ENCODE assay signal across 8 cellular contexts in the genomic region with DNA sequence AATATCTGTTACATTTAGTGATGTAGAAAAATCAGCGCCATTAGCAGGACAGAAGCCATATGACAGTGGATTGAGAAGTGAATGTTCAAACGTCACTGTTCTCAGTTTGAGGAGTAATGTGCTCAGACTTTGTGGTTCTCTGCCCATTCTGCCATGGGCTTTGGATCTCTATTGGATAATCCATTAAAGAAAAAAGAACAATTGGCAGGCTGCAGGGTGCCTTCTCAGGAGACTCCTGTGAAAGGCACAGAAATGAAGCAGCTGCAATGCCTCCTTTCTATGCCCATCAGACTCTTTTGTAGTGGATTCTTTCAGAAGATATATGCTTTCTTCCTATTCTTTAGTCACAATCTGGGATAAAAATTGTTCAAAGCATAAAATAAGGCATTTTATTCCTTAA.
"Had no signal": no experiment of that assay in that cellular context is flagged by ENCODE, and none has a peak within 500 bp of the region (broad histone marks: within the 10 kb centered on the region; RNA-seq: fewer than 3 reads in every experiment).

No MANE protein-coding gene starts in this region.

- ATAC-seq: HCT116, K562 had no signal

- H2AFZ ChIP-seq: GM23248 had no signal

- H3K4me3 ChIP-seq: GM23248, HAP-1, K562 had no signal

- H3K4me3 Mint-ChIP-seq: HFFc6 had no signal

- H3K9ac ChIP-seq: GM23248 had no signal

- H3K27ac ChIP-seq: GM23248 had no signal

- H3K36me3 ChIP-seq: HAP-1 had no signal

- H3K27ac Mint-ChIP-seq: HFFc6 had no signal

- H3K4me1 ChIP-seq: HAP-1 had no signal

- H3K9me3 ChIP-seq: HAP-1 had no signal

- DNase-seq: GM23248, GOT3, H7, HFFc6, IMR-90 had no signal
